8 cellular contexts compared by ENCODE assay signal in the genomic region with DNA sequence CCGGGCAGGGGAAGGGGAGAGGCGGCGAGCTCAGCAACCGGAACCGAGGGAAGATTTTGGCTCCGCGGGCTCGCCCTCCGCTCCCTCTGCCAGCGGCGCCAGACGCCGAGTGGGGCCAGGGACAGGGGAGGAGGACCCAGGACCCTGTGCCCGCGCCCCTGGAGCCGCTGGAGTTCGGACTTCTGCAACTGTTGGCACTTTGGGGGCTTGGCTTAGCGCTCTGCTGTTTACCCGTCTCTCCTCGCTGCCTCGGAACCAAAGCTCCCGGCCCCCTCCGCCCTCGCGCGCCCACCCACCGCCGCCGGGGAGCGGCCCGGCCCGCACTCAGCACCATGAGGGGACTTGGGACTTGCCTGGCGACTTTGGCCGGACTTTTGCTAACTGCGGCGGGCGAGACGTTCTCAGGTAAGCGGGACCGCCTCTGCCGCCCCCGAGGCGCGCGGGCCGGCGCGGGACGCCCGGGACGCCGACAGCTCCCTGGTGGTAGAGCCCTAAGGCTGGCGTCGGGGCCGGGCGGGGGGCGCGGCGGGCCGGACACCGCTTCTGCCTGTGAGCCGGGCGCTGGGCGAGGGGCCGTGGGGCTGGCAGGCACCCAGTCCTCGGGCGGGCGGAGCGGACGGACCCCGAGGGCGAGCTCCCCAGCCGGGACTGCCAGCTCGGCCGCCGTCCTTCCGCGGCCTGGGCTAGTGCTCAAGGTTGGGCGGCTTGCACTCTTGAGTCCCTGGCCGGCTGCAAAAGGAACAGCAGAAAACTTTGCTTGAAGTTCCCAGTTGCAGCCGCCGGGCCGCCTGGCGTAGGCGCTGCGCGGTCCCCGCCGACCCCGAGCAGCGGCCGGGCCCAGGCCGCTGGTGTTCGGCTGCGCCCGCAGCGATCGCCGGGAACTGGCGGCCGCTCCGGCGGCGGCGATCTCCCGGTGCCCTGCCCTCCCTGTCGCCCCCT. TPM values are rescaled to one million over a fixed set of nuclear protein-coding genes. Genes with fewer than 3 reads are reported as not detected.
A peak's percentile ranks its signal among the peaks of the same experiment; 100 is the strongest.
DNase-seq lines count a peak whose midpoint lies in the region; ATAC-seq and TF ChIP-seq lines count a peak whose summit lies in the region.

No MANE protein-coding gene starts in this region.

- peaks cover 5% of the 10 kb centered on the region for H3K4me1 Mint-ChIP-seq in activated CD4-positive, alpha-beta T cell treated with anti-CD3 and anti-CD28 coated beads for 36 hours

- H3K9me3 Mint-ChIP-seq in activated CD4-positive, alpha-beta T cell treated with anti-CD3 and anti-CD28 coated beads for 36 hours (ENCODE audit: low read depth), result peaks cover 3% of the 10 kb centered on the region

- no peak overlapping the region for H2BK20ac ChIP-seq in IMR-90 (ENCODE audit: low read depth, low read length)

- H2BK15ac ChIP-seq in IMR-90 (ENCODE audit: low read depth, low read length), result no peak overlapping the region

- CTCF ChIA-PET in activated CD4-positive, alpha-beta T cell treated with anti-CD3 and anti-CD28 coated beads for 36 hours (lab: Charles Lee), result interaction anchor here (0.6 to 1.3 kb wide), 10 partner anchors 9 to 476 kb away, joined by 3 to 11 read pairs (median 3); no protein-coding TSS in a partner anchor
- CTCF ChIA-PET in IMR-90 (lab: Yijun Ruan, JAX), result interaction anchor here (0.6 to 1.4 kb wide), 8 partner anchors 162 to 913 kb away, joined by 3 to 4 read pairs (median 3); no protein-coding TSS in a partner anchor

- no peaks in the 10 kb centered on the region for H3K9me3 ChIP-seq in IMR-90 (ENCODE audit: control insufficient read depth, insufficient read depth, low read length)
- H3K9me3 ChIP-seq in left ventricle myocardium inferior (replicated peaks), result no peaks in the 10 kb centered on the region

- H3K36me3 Mint-ChIP-seq in activated CD4-positive, alpha-beta T cell treated with anti-CD3 and anti-CD28 coated beads for 36 hours (ENCODE audit: low read depth), result no peaks in the 10 kb centered on the region

- TF ChIP-seq POLR2A in IMR-90 (IDR thresholded peaks at IDR 0.05; ENCODE audit: low read depth, low read length), result no peak

- in situ Hi-C loops in IMR-90 (cut with MboI; ENCODE audit: low sequenced_read_pairs), result no loop called here
- in situ Hi-C loops in astrocyte of the cerebellum (cut with HindIII; ENCODE audit: low sequenced_read_pairs), result no loop called here

- no peak; the same call in 1 of the 2 replicates for TF ChIP-seq CTCF in IMR-90 (conservative IDR thresholded peaks at IDR 0.05; ENCODE audit: low read depth, low read length)
- no peak for TF ChIP-seq CTCF in astrocyte of the cerebellum (IDR thresholded peaks at IDR 0.05; ENCODE audit: low read depth, low read length, missing control alignments)
- TF ChIP-seq CTCF in left ventricle myocardium inferior (IDR thresholded peaks at IDR 0.05; ENCODE audit: borderline replicate concordance), result peak; percentile 36

- POLR2A ChIA-PET in activated CD4-positive, alpha-beta T cell treated with anti-CD3 and anti-CD28 coated beads for 36 hours (lab: Charles Lee), result no interaction called here
- POLR2A ChIA-PET in IMR-90 (lab: Charles Lee; ENCODE audit: unreplicated experiment), result no interaction called here

- H3K27ac ChIP-seq in IMR-90 (ENCODE audit: insufficient read depth, low read length) (peak overlapping the region; percentile 86), left ventricle myocardium inferior (replicated peaks) (peak overlapping the region; percentile 100)

- H3K9me1 ChIP-seq in IMR-90 (ENCODE audit: insufficient read depth, low read length), result peaks cover 4% of the 10 kb centered on the region; the same call in 1 of the 2 replicates

- H3K4me1 ChIP-seq in IMR-90 (ENCODE audit: control insufficient read depth, insufficient read depth, low read length) (peaks cover 3% of the 10 kb centered on the region), left ventricle myocardium inferior (peaks cover 84% of the 10 kb centered on the region)

- peak overlapping the region; percentile 90 for H3K9ac ChIP-seq in IMR-90 (ENCODE audit: low read depth, low read length)

- no TSS peak for BruUV-seq in IMR-90 (replicated peaks; lab: Mats Ljungman, UMichigan)

- H3K79me1 ChIP-seq in IMR-90 (ENCODE audit: low read depth in 1 of 2, low read length in 2 of 2), result peaks cover 8 to 25% of the 10 kb centered on the region in 2 experiments; a peak in 3 of 4 replicates

- no peak for ATAC-seq in activated CD4-positive, alpha-beta T cell treated with anti-CD3 and anti-CD28 coated beads for 36 hours
- peak; percentile 10 for ATAC-seq in IMR-90 (ENCODE audit: low read depth)
- no peak for ATAC-seq in HG03025 (IDR thresholded peaks at IDR 0.05; ENCODE audit: low FRiP score, unreplicated experiment)

- TF ChIP-seq RAD21 in IMR-90 (IDR thresholded peaks at IDR 0.05; ENCODE audit: low read length), result peak; percentile 19; the same call in 1 of the 2 replicates

- H3K18ac ChIP-seq in IMR-90 (ENCODE audit: low read depth, low read length), result peak overlapping the region; percentile 81; the same call in 1 of the 2 replicates

- H2BK5ac ChIP-seq in IMR-90 (ENCODE audit: low read depth, low read length, poor library complexity, severe bottlenecking), result peak overlapping the region; percentile 76

- 0 out of 2 replicates have a peak overlapping the region, but pooled peaks have one; percentile 31 for H2AK5ac ChIP-seq in IMR-90 (ENCODE audit: low read depth, low read length)

- intact Hi-C loops in activated CD4-positive, alpha-beta T cell treated with anti-CD3 and anti-CD28 coated beads for 36 hours (cut with DNase I, micrococcal nuclease), result loop anchor here in 1 of 2 experiments (1.0 to 10.0 kb wide), 6 partner anchors 295 to 1140 kb away; partner anchors contain the start of genes MTCL1 and RAB12
- intact Hi-C loops in IMR-90 (cut with micrococcal nuclease), result loop anchor here (1.0 to 5.0 kb wide), 7 partner anchors 31 to 913 kb away; no protein-coding TSS in a partner anchor
- intact Hi-C loops in left ventricle myocardium inferior (cut with micrococcal nuclease), result no loop called here
- intact Hi-C loops in posterior vena cava (cut with DNase I), result loop anchor here (5.0 to 10.0 kb wide), 2 partner anchors 293 to 295 kb away; no protein-coding TSS in a partner anchor

- peak overlapping the region; percentile 61; the same call in 1 of the 2 replicates for H3K23ac ChIP-seq in IMR-90 (ENCODE audit: low read depth, low read length)

- no peak overlapping the region; the same call in 1 of the 2 replicates for H4K91ac ChIP-seq in IMR-90 (ENCODE audit: insufficient read depth, low read depth, low read length)

- 1% methylated on average over 37 of the region's 107 CpGs; no CpG with 5 or more reads in 1 of the 2 experiments for WGBS in IMR-90 (ENCODE audit: extremely low coverage in 2 of 2, insufficient read length in 1 of 2), 2 experiments

- H3K14ac ChIP-seq in IMR-90 (replicated peaks; ENCODE audit: low read depth, low read length), result 0 out of 2 replicates have a peak overlapping the region, but pooled peaks have one; percentile 30

- peak; percentile 41 for DNase-seq in activated CD4-positive, alpha-beta T cell treated with anti-CD3 and anti-CD28 coated beads for 36 hours
- no peak for DNase-seq in activated CD4-positive, alpha-beta T cell treated with anti-CD3 and anti-CD28 coated beads for 4 hours
- DNase-seq in IMR-90, result peak; percentile 64
- DNase-seq in astrocyte of the cerebellum (ENCODE audit: low read depth), result no peak
- peak; percentile 48 for DNase-seq in left ventricle myocardium inferior
- peak; percentile 89 for DNase-seq in posterior vena cava (ENCODE audit: low spot score)
- DNase-seq in GOT3 (lab: John Stamatoyannopoulos, UW), result no peak

- H2AK9ac ChIP-seq in IMR-90 (replicated peaks; ENCODE audit: low read depth, low read length, poor library complexity), result peak overlapping the region; percentile 79

- H4K5ac ChIP-seq in IMR-90 (ENCODE audit: low read depth, low read length), result 0 out of 2 replicates have a peak overlapping the region, but pooled peaks have one; percentile 38

- H2BK120ac ChIP-seq in IMR-90 (ENCODE audit: low read depth, low read length), result peak overlapping the region; percentile 68

- peak overlapping the region; percentile 48 for H3K4me2 ChIP-seq in IMR-90 (ENCODE audit: low read depth, low read length)

- peak overlapping the region; percentile 95 for H2AFZ ChIP-seq in IMR-90 (replicated peaks; ENCODE audit: low read length, poor library complexity)

- peaks cover 38% of the 10 kb centered on the region for H3K27me3 Mint-ChIP-seq in activated CD4-positive, alpha-beta T cell treated with anti-CD3 and anti-CD28 coated beads for 36 hours

- peak overlapping the region; percentile 96 for H3K4me3 ChIP-seq in IMR-90 (ENCODE audit: insufficient read depth, low read depth, low read length)
- peak overlapping the region; percentile 67 for H3K4me3 ChIP-seq in astrocyte of the cerebellum (ENCODE audit: low read depth, low read length)
- H3K4me3 ChIP-seq in left ventricle myocardium inferior, result peak overlapping the region; percentile 84

- H3K27ac Mint-ChIP-seq in activated CD4-positive, alpha-beta T cell treated with anti-CD3 and anti-CD28 coated beads for 36 hours, result no peak overlapping the region

- no peaks in the 10 kb centered on the region for H3K27me3 ChIP-seq in IMR-90 (ENCODE audit: control insufficient read depth, insufficient read depth, low read length)
- no peaks in the 10 kb centered on the region for H3K27me3 ChIP-seq in left ventricle myocardium inferior (ENCODE audit: low read depth)

- H4K20me1 ChIP-seq in IMR-90 (ENCODE audit: insufficient read depth, low read length), result peaks cover 4% of the 10 kb centered on the region; the same call in 1 of the 2 replicates

- no peaks in the 10 kb centered on the region for H3K36me3 ChIP-seq in IMR-90 (ENCODE audit: control insufficient read depth, insufficient read depth, low read length)
- no peaks in the 10 kb centered on the region for H3K36me3 ChIP-seq in left ventricle myocardium inferior

- peak overlapping the region; percentile 44 to 48; a peak in 2 of 4 replicates for H4K8ac ChIP-seq in IMR-90 (ENCODE audit: low read depth in 2 of 2, low read length in 2 of 2)

- H3K56ac ChIP-seq in IMR-90 (ENCODE audit: extremely low read depth, insufficient read depth, low read length), result peak overlapping the region; percentile 41; the same call in 1 of the 2 replicates

- H3K4ac ChIP-seq in IMR-90 (ENCODE audit: low read depth, low read length), result peak overlapping the region; percentile 78

- peak overlapping the region; percentile 10 for H3K4me3 Mint-ChIP-seq in activated CD4-positive, alpha-beta T cell treated with anti-CD3 and anti-CD28 coated beads for 36 hours

- dilution Hi-C loops in IMR-90 (cut with HindIII; ENCODE audit: low sequenced_read_pairs, unreplicated experiment), result no loop called here

TF ChIP-seq in IMR-90, 13 proteins besides CTCF, POLR2A, EP300 and RAD21 (continues in another document):
- TF ChIP-seq CHD1 (IDR thresholded peaks at IDR 0.05; ENCODE audit: low read depth, low read length) (peak; percentile 49; the same call in 1 of the 2 replicates), MXI1 (IDR thresholded peaks at IDR 0.05; ENCODE audit: borderline replicate concordance, low read depth, low read length) (no peak)

RNA-seq across cellular contexts. Expression of gene PTPRM, which starts 0.6 kb away (rescaled TPM):
- total RNA-seq in activated CD4-positive, alpha-beta T cell treated with anti-CD3 and anti-CD28 coated beads for 36 hours, result 10 to 100 TPM in 1 of 2 experiments, 1 to 10 TPM in 1; 6.5 to 14.0 TPM
- total RNA-seq in IMR-90 (2012; rRNA removed) (23.6 and 28.3 TPM in 2 replicates), left ventricle myocardium inferior (132 TPM), posterior vena cava (10 to 100 TPM; 53.4 to 64.7 TPM)
- 42.4 and 51.2 TPM in 2 replicates for polyA plus RNA-seq in IMR-90 (2012; rRNA removed)
- 17.9 and 29.2 TPM in 2 replicates for polyA plus RNA-seq in IMR-90 (2012; cell fraction: cytosol; rRNA removed)
- 75.1 and 198 TPM in 2 replicates for polyA plus RNA-seq in IMR-90 (2012; cell fraction: nucleus; rRNA removed; ENCODE audit: low replicate concordance)

Comparison
In these comparisons a context has a peak if more than half of its experiments do, and no peak if none do; other contexts are left out.
1. DNase-seq: peak in activated CD4-positive, alpha-beta T cell treated with anti-CD3 and anti-CD28 coated beads for 36 hours (single experiment), IMR-90 (single experiment), left ventricle myocardium inferior (single experiment) and posterior vena cava (single experiment); none in activated CD4-positive, alpha-beta T cell treated with anti-CD3 and anti-CD28 coated beads for 4 hours (0 of 2), astrocyte of the cerebellum (single experiment) and GOT3 (single experiment).
2. Peak in every context shown above with its lines, with median percentiles within 50 percentile points of each other: H3K4me3 ChIP-seq.